Comparison of ENCODE assay signal across 1 cellular context in the genomic region with DNA sequence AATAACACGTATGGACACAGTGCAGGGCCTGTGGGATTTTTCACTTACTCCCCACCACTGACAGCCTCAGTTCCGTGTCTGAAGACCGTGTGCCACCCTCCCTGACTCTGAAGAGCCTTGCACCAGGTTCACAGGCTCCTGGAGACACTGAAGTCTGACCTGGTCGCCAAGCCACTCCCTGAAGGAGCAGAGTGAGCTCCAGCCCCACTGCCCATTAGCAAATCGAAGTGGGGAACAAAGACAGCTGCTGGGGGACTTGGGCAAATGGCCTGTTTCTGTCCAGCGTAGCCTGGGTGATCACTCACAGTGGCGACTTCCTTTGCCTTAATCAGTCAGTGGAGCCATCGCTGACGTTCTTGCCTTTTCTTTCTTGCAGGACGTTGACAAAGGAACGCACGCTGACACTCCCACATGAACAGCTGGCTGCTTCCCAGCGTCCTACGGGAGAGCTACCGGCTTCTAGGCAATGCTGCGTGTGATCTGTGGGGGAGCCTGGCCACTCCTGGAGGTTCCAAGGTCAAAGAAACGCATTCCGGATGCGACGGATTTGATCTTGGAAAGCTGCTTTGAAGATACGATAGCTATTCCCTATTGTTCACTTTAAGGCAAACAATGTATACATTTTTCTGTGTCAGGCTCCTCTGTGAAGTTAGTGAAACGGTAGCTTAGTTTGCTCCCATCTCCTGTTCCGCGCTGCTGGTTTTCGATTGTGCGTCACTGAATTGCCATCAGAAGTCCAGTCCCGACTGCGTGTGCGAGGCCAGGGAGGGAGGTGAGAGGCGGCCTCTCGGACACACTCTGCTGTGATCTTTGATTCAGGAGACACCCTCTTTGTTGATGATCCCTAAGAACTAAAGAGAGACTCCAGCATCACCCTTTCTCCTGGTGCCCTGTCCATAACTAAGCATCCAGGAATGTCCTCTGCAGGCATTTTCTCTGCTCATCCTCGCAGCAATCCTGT.
A peak's percentile ranks its signal among the peaks of the same experiment; 100 is the strongest.
TF ChIP-seq lines count a peak whose summit lies in the region.
"Not testable (repeated sequence)": the region's sequence is repeated elsewhere in the genome, so short reads cannot be mapped to it uniquely, and the experiment has no call there.

No MANE protein-coding gene starts in this region.

TF ChIP-seq in K562, 482 proteins besides CTCF, POLR2A, EP300 and RAD21:
- TF ChIP-seq NR2C2 (CRISPR knock-in tag; IDR thresholded peaks at IDR 0.05), result not testable (repeated sequence)
- peak; percentile 31; the same call in 1 of the 2 replicates for TF ChIP-seq NR2C2 (tag; IDR thresholded peaks at IDR 0.05)
TF ChIP-seq in K562: peak in this region for 1; not testable (repeated sequence) for 481.
